ENCODE assay signal across 20 cellular contexts in the genomic region with DNA sequence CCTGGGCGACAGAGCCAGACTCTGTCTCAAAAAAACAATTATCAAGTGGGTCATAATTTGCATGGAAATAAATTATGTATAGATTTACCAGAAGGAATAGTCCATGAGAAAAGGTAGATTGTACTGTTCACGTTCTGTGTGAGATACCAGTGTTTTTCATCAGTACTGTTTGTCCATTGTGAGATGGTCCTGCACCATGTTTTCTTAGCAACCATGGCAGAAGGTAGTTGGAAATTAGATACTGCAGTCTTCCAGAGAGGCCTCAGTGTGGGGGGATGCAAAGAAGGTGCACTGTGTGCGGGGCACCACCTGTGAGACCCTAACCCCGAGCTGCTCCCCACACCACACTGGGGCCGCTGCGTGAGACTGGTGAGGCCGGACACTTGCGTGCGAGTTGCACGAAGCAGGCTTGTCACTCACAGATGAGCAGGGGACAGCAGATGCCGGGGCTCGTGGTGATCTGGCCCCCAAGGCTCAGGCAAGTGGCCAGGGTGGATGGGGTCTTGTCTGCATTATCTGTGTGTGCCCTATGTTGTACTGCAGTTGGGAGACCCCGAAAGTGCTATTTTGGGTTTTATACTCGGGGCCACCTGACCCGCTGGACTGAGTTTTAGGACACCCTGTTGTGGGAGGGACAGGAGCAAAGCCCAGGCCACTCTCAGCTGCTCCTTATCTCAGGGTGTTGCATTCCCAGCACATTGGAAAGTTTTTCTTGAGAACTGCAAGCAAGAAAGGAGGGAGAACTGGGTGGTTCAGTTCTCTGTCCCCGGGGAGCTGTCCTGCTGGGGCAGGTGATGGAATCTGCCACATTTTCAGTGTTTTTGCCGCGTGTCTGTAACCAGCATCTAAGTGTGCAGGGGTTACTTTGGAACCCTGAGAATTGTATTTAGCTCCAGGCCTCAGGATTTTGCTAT.
DNase-seq lines count a peak whose midpoint lies in the region; ATAC-seq, FAIRE-seq and TF ChIP-seq lines count a peak whose summit lies in the region.
"Had no signal": no experiment of that assay in that cellular context is flagged by ENCODE, and none has a peak within 500 bp of the region (broad histone marks: within the 10 kb centered on the region; RNA-seq: fewer than 3 reads in every experiment).

No MANE protein-coding gene starts in this region.

- H3K79me2 ChIP-seq in H1 (ENCODE audit: control insufficient read depth in 1 of 2, insufficient read depth in 2 of 2, low read length in 2 of 2): peaks cover 16 to 75% of the 10 kb centered on the region in 2 experiments

- TF ChIP-seq EP300 in Ishikawa (IDR thresholded peaks at IDR 0.05; ENCODE audit: borderline replicate concordance): no peak
- TF ChIP-seq EP300 in H1 (IDR thresholded peaks at IDR 0.05; ENCODE audit: borderline replicate concordance in 1 of 2, low read depth in 2 of 2, low read length in 2 of 2): no peak

- peak overlapping the region; percentile 19 for H3K4ac ChIP-seq in H1 (replicated peaks; ENCODE audit: insufficient read length, low read depth, low read length)

- no peaks in the 10 kb centered on the region for H3K23me2 ChIP-seq in H1 (ENCODE audit: low read depth, low read length)

- peak overlapping the region; percentile 89 for H3K18ac ChIP-seq in H1 (ENCODE audit: extremely low read depth, low read length)

- TF ChIP-seq RAD21 in Ishikawa (IDR thresholded peaks at IDR 0.05; ENCODE audit: low read depth) (no peak), H1 (IDR thresholded peaks at IDR 0.05 in 1 of 2, conservative IDR thresholded peaks at IDR 0.05 in 1 of 2; ENCODE audit: low read depth in 2 of 2, low read length in 2 of 2) (no peak)

- H2AK5ac ChIP-seq in H1 (ENCODE audit: low read depth, low read length): peak overlapping the region; percentile 99

- peaks cover 0 to 3% (median 0%) of the 10 kb centered on the region in 7 donors for H3K9me3 Mint-ChIP-seq in naive B cell
- H3K9me3 Mint-ChIP-seq: activated CD4-positive, alpha-beta memory T cell treated with anti-CD3 and anti-CD28 coated beads for 36 hours; natural killer cell had no signal

- no peaks in the 10 kb centered on the region for H3K27me3 Mint-ChIP-seq in naive B cell
- H3K27me3 Mint-ChIP-seq: activated CD4-positive, alpha-beta memory T cell treated with anti-CD3 and anti-CD28 coated beads for 36 hours had no signal

- H2BK5ac ChIP-seq in H1 (ENCODE audit: low read depth, low read length): peak overlapping the region; percentile 97

- POLR2A ChIA-PET in H1 (lab: Charles Lee; ENCODE audit: partially characterized antibody): interaction anchor here (0.8 to 3.9 kb wide), 9 partner anchors 10 to 50 kb away, joined by 3 to 21 read pairs (median 3); no protein-coding TSS in a partner anchor

- H3K27ac ChIP-seq in BLaER1 (no peak overlapping the region), H1 (ENCODE audit: low read depth, low read length) (peak overlapping the region; percentile 51), small intestine (ENCODE audit: low read depth in 1 of 2, low read length in 1 of 2) (no peak overlapping the region)
- H3K27ac ChIP-seq: coronary artery, tibial artery had no signal

- H2AFZ ChIP-seq in H1 (ENCODE audit: low read length): no peak overlapping the region

- peak overlapping the region; percentile 55 for H3K56ac ChIP-seq in H1 (replicated peaks; ENCODE audit: insufficient read length, low read depth, low read length)

- H3K27ac Mint-ChIP-seq in naive B cell: peak overlapping the region; percentile 92 to 98 (median 96)
- H3K27ac Mint-ChIP-seq: activated CD4-positive, alpha-beta memory T cell treated with anti-CD3 and anti-CD28 coated beads for 36 hours had no signal

- no peak for TF ChIP-seq POLR2A in H1 (IDR thresholded peaks at IDR 0.05; ENCODE audit: control extremely low read depth in 1 of 2, low read depth in 2 of 2, low read length in 2 of 2)

- H3K36me3 ChIP-seq in BLaER1 (peaks cover 21% of the 10 kb centered on the region; the same call in 1 of the 2 replicates), H1 (ENCODE audit: control insufficient read depth in 2 of 4, insufficient read depth in 4 of 4, low read length in 3 of 4) (peaks cover 0 to 6% (median 0%) of the 10 kb centered on the region in 4 experiments; a peak in 1 of 8 replicates), small intestine (ENCODE audit: control insufficient read depth in 2 of 2, insufficient read depth in 2 of 2, low read length in 2 of 2) (peaks cover 0 to 3% of the 10 kb centered on the region in 2 donors)

- no peak for ATAC-seq in naive B cell (ENCODE audit: low read depth in 2 of 2)
- ATAC-seq in GM21737 (IDR thresholded peaks at IDR 0.05; ENCODE audit: unreplicated experiment): no peak
- ATAC-seq: natural killer cell had no signal

- H4K8ac ChIP-seq in H1 (ENCODE audit: extremely low read depth, insufficient read depth, low read length): peak overlapping the region; percentile 63; the same call in 1 of the 2 replicates

- H4K91ac ChIP-seq in H1 (replicated peaks; ENCODE audit: insufficient read length, low read length): peak overlapping the region; percentile 95

- H3K9ac ChIP-seq in BLaER1 (no peak overlapping the region), H1 (replicated peaks in 1 of 4; ENCODE audit: extremely low read depth in 1 of 4, low read depth in 3 of 4, low read length in 3 of 4) (no peak overlapping the region; a peak in 1 of 7 replicates)

- H3K79me1 ChIP-seq in H1 (ENCODE audit: low read depth, low read length): peaks cover 4% of the 10 kb centered on the region

- H3K4me1 Mint-ChIP-seq in naive B cell: peaks cover 37 to 77% (median 70%) of the 10 kb centered on the region in 3 donors

- H3K27me3 ChIP-seq in BLaER1: no peaks in the 10 kb centered on the region
- no peaks in the 10 kb centered on the region for H3K27me3 ChIP-seq in H1 (replicated peaks in 1 of 4; ENCODE audit: control insufficient read depth in 3 of 4, extremely low read depth in 1 of 4, insufficient read depth in 3 of 4, low read length in 3 of 4)
- no peaks in the 10 kb centered on the region for H3K27me3 ChIP-seq in small intestine (ENCODE audit: control insufficient read depth in 2 of 2, insufficient read depth in 2 of 2, low read length in 2 of 2)
- H3K27me3 ChIP-seq: tibial artery had no signal

- peak overlapping the region; percentile 88 for H4K5ac ChIP-seq in H1 (ENCODE audit: insufficient read length, low read depth, low read length)

- H2BK120ac ChIP-seq in H1 (replicated peaks; ENCODE audit: low read depth, low read length): peak overlapping the region; percentile 91

- H3K4me2 ChIP-seq in BLaER1 (peak overlapping the region; percentile 83), H1 (ENCODE audit: insufficient read depth in 1 of 2, low read depth in 2 of 2, low read length in 2 of 2) (peak overlapping the region; percentile 27 to 50; a peak in 3 of 4 replicates)

- H3K4me1 ChIP-seq in BLaER1: peaks cover 76% of the 10 kb centered on the region
- peaks cover 22 to 40% (median 33%) of the 10 kb centered on the region in 4 experiments for H3K4me1 ChIP-seq in H1 (replicated peaks in 1 of 4; ENCODE audit: control insufficient read depth in 3 of 4, insufficient read depth in 4 of 4, low read length in 3 of 4)
- peaks cover 0 to 2% of the 10 kb centered on the region in 2 donors for H3K4me1 ChIP-seq in small intestine (ENCODE audit: control insufficient read depth in 2 of 2, insufficient read depth in 1 of 2, low read depth in 1 of 2, low read length in 1 of 2)

- peak overlapping the region; percentile 66; the same call in 1 of the 2 replicates for H2BK15ac ChIP-seq in H1 (ENCODE audit: low read length)

- CTCF ChIA-PET in H1 (lab: Charles Lee; ENCODE audit: partially characterized antibody): interaction anchor here (0.9 to 5.6 kb wide), 9 partner anchors 8 to 99 kb away, joined by 3 to 28 read pairs (median 6); no protein-coding TSS in a partner anchor

- H3K4me3 ChIP-seq in BLaER1 (no peak overlapping the region), H1 (ENCODE audit: extremely low read depth in 1 of 4, insufficient read depth in 2 of 4, low read depth in 3 of 4, low read length in 4 of 4) (peak overlapping the region in 1 of 4 experiments; percentile 4; a peak in 1 of 8 replicates), small intestine (ENCODE audit: low read depth in 1 of 2, low read length in 2 of 2) (no peak overlapping the region)
- H3K4me3 ChIP-seq: coronary artery, tibial artery had no signal

- H3K4me3 Mint-ChIP-seq in naive B cell: peak overlapping the region in 6 of 8 donors; percentile 53 to 89 (median 80)
- H3K4me3 Mint-ChIP-seq: activated CD4-positive, alpha-beta memory T cell treated with anti-CD3 and anti-CD28 coated beads for 36 hours; natural killer cell had no signal

- H4K20me1 ChIP-seq in BLaER1: peaks cover 98% of the 10 kb centered on the region
- H4K20me1 ChIP-seq in H1 (replicated peaks in 1 of 2; ENCODE audit: control insufficient read depth in 1 of 2, insufficient read depth in 2 of 2, low read length in 2 of 2): peaks cover 0 to under 1% of the 10 kb centered on the region in 2 experiments

- WGBS in H1 (ENCODE audit: extremely low coverage in 1 of 2, insufficient coverage in 1 of 2, insufficient read length in 1 of 2, insufficient replicate concordance in 2 of 2, low coverage in 1 of 2, low lambda C conversion rate in 2 of 2, missing lambda C conversion rate in 1 of 2), 2 experiments: 75% methylated on average over 18 of the region's 18 CpGs; no CpG with 5 or more reads in 1 of the 2 experiments
- 73 to 83% (median 76%) methylated on average over 18 of the region's 18 CpGs for WGBS in small intestine, 3 donors

- no peak overlapping the region for H3K14ac ChIP-seq in H1 (ENCODE audit: insufficient read length)

- no peak for DNase-seq in H1 (ENCODE audit: low read depth in 1 of 2, low spot score in 2 of 2)
- no peak for DNase-seq in naive B cell
- DNase-seq in hippocampal formation (lab: John Stamatoyannopoulos, UW): no peak
- no peak for DNase-seq in retina
- DNase-seq in small intestine: no peak
- DNase-seq: activated CD4-positive, alpha-beta memory T cell treated with anti-CD3 and anti-CD28 coated beads for 36 hours; amygdala; COR-L47; erythroblast; head of caudate nucleus; natural killer cell; NCI-H2171; SHP77; T-helper 9 cell had no signal

- TF ChIP-seq CTCF in H1 (IDR thresholded peaks at IDR 0.05; ENCODE audit: control extremely low read depth in 1 of 3, insufficient read depth in 1 of 3, low read depth in 1 of 3, low read length in 3 of 3): no peak

- H3K9me3 ChIP-seq in BLaER1: no peaks in the 10 kb centered on the region
- H3K9me3 ChIP-seq in H1 (ENCODE audit: insufficient read depth in 2 of 2, low read depth in 1 of 2, low read length in 1 of 2): no peaks in the 10 kb centered on the region
- H3K9me3 ChIP-seq in small intestine (ENCODE audit: control insufficient read depth, low read depth): no peaks in the 10 kb centered on the region
- H3K9me3 ChIP-seq: tibial artery had no signal

- H3K36me3 Mint-ChIP-seq in naive B cell: peaks cover 7 to 11% of the 10 kb centered on the region in 2 donors
- H3K36me3 Mint-ChIP-seq: natural killer cell had no signal

- no peak overlapping the region for H3K23ac ChIP-seq in H1 (ENCODE audit: insufficient read length)

- H2BK20ac ChIP-seq in H1 (ENCODE audit: low read length): peak overlapping the region; percentile 40; the same call in 1 of the 2 replicates

- FAIRE-seq in H1 (lab: Jason Lieb, UNC): no peak
- FAIRE-seq in small intestine (lab: Jason Lieb, UNC): no peak
- FAIRE-seq: GM19239 had no signal

- peak overlapping the region; percentile 98 for H2BK12ac ChIP-seq in H1 (ENCODE audit: low read depth, low read length)

TF ChIP-seq in Ishikawa, 13 proteins besides CTCF, POLR2A, EP300 and RAD21 (continues in another document):
- TF ChIP-seq EGR1 (IDR thresholded peaks at IDR 0.05): no peak
